Comparison of ENCODE assay signal across 8 cellular contexts in genomic region chr22:41301085-41302015, GRCh38. TPM values are rescaled to one million over a fixed set of nuclear protein-coding genes. Genes with fewer than 3 reads are reported as not detected.
A peak's percentile ranks its signal among the peaks of the same experiment; 100 is the strongest.
DNase-seq lines count a peak whose midpoint lies in the region; ATAC-seq and TF ChIP-seq lines count a peak whose summit lies in the region.

A gene with protein sequence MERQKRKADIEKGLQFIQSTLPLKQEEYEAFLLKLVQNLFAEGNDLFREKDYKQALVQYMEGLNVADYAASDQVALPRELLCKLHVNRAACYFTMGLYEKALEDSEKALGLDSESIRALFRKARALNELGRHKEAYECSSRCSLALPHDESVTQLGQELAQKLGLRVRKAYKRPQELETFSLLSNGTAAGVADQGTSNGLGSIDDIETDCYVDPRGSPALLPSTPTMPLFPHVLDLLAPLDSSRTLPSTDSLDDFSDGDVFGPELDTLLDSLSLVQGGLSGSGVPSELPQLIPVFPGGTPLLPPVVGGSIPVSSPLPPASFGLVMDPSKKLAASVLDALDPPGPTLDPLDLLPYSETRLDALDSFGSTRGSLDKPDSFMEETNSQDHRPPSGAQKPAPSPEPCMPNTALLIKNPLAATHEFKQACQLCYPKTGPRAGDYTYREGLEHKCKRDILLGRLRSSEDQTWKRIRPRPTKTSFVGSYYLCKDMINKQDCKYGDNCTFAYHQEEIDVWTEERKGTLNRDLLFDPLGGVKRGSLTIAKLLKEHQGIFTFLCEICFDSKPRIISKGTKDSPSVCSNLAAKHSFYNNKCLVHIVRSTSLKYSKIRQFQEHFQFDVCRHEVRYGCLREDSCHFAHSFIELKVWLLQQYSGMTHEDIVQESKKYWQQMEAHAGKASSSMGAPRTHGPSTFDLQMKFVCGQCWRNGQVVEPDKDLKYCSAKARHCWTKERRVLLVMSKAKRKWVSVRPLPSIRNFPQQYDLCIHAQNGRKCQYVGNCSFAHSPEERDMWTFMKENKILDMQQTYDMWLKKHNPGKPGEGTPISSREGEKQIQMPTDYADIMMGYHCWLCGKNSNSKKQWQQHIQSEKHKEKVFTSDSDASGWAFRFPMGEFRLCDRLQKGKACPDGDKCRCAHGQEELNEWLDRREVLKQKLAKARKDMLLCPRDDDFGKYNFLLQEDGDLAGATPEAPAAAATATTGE (plus strand): TSS chr22:41301525. CDS start chr22:41320661, 19,136 bp downstream.

- TF ChIP-seq POLR2A in Peyer's patch (IDR thresholded peaks at IDR 0.05): peak; percentile 53 to 72

- ATAC-seq in GM21529 (IDR thresholded peaks at IDR 0.05; ENCODE audit: unreplicated experiment): peak; percentile 87
- peak; percentile 98 for ATAC-seq in naive thymus-derived CD4-positive, alpha-beta T cell
- peak; percentile 96 to 97 for ATAC-seq in stimulated activated naive B cell treated with anti-CD40 and anti-IgM and Interleukin-4, amounts not matched to agents 10 μg/mL and 1 μg/mL and 100 μg/mL, for 72 hours (replicated peaks)

- H3K4me3 Mint-ChIP-seq in naive thymus-derived CD4-positive, alpha-beta T cell: peak within 1 kb of the TSS; percentile 67 to 91 (median 85)
- H3K4me3 Mint-ChIP-seq in stimulated activated naive B cell treated with anti-CD40 and anti-IgM and Interleukin-4, amounts not matched to agents 10 μg/mL and 1 μg/mL and 100 μg/mL, for 72 hours: peak within 1 kb of the TSS; percentile 84 to 85

- DNase-seq in DMS53 (lab: John Stamatoyannopoulos, UW) (peak; percentile 89), Peyer's patch (peak; percentile 78 to 92 (median 88)), activated T-helper 1 cell treated with Interleukin-2 at 50 U/mL for 16 hours (ENCODE audit: low read depth) (peak; percentile 74), fibroblast of gingiva (ENCODE audit: low read depth) (peak; percentile 71)
- peak; percentile 73 to 89 (median 83) for DNase-seq in naive thymus-derived CD4-positive, alpha-beta T cell
- DNase-seq in stimulated activated naive B cell treated with anti-CD40 and anti-IgM and Interleukin-4, amounts not matched to agents 10 μg/mL and 1 μg/mL and 100 μg/mL, for 72 hours: peak; percentile 85

- no peaks in the 10 kb centered on the region for H3K27me3 Mint-ChIP-seq in naive thymus-derived CD4-positive, alpha-beta T cell
- no peaks in the 10 kb centered on the region for H3K27me3 Mint-ChIP-seq in stimulated activated naive B cell treated with anti-CD40 and anti-IgM and Interleukin-4, amounts not matched to agents 10 μg/mL and 1 μg/mL and 100 μg/mL, for 72 hours

- no peaks in the 10 kb centered on the region for H3K36me3 ChIP-seq in Peyer's patch
- peaks cover 0 to 3% (median 0%) of the 10 kb centered on the region in 3 experiments for H3K36me3 ChIP-seq in naive thymus-derived CD4-positive, alpha-beta T cell (ENCODE audit: control insufficient read depth in 2 of 3, insufficient read depth in 3 of 3, low read length in 3 of 3)

- H3K9me3 Mint-ChIP-seq in naive thymus-derived CD4-positive, alpha-beta T cell: no peaks in the 10 kb centered on the region
- no peaks in the 10 kb centered on the region for H3K9me3 Mint-ChIP-seq in stimulated activated naive B cell treated with anti-CD40 and anti-IgM and Interleukin-4, amounts not matched to agents 10 μg/mL and 1 μg/mL and 100 μg/mL, for 72 hours

- peak; percentile 24 to 63 (median 52) for TF ChIP-seq CTCF in Peyer's patch (IDR thresholded peaks at IDR 0.05)

- no peaks in the 10 kb centered on the region for H3K9me3 ChIP-seq in Peyer's patch
- H3K9me3 ChIP-seq in naive thymus-derived CD4-positive, alpha-beta T cell (ENCODE audit: control insufficient read depth in 2 of 3, low read length in 3 of 3): no peaks in the 10 kb centered on the region

- H3K27ac Mint-ChIP-seq in naive thymus-derived CD4-positive, alpha-beta T cell: peak within 1 kb of the TSS; percentile 72 to 96 (median 87)
- H3K27ac Mint-ChIP-seq in stimulated activated naive B cell treated with anti-CD40 and anti-IgM and Interleukin-4, amounts not matched to agents 10 μg/mL and 1 μg/mL and 100 μg/mL, for 72 hours: peak within 1 kb of the TSS; percentile 86

- peaks cover 0 to 8% (median 0%) of the 10 kb centered on the region in 5 donors for H3K36me3 Mint-ChIP-seq in naive thymus-derived CD4-positive, alpha-beta T cell
- H3K36me3 Mint-ChIP-seq in stimulated activated naive B cell treated with anti-CD40 and anti-IgM and Interleukin-4, amounts not matched to agents 10 μg/mL and 1 μg/mL and 100 μg/mL, for 72 hours: peaks cover 0 to 12% of the 10 kb centered on the region in 2 donors

- peaks cover 19 to 35% (median 32%) of the 10 kb centered on the region in 7 donors for H3K4me1 Mint-ChIP-seq in naive thymus-derived CD4-positive, alpha-beta T cell
- H3K4me1 Mint-ChIP-seq in stimulated activated naive B cell treated with anti-CD40 and anti-IgM and Interleukin-4, amounts not matched to agents 10 μg/mL and 1 μg/mL and 100 μg/mL, for 72 hours: peaks cover 23 to 39% of the 10 kb centered on the region in 2 donors

- H3K4me1 ChIP-seq in Peyer's patch: peaks cover 0 to 22% (median 0%) of the 10 kb centered on the region in 4 donors
- peaks cover 13 to 15% of the 10 kb centered on the region in 2 donors for H3K4me1 ChIP-seq in naive thymus-derived CD4-positive, alpha-beta T cell (ENCODE audit: control insufficient read depth in 2 of 2, insufficient read depth in 2 of 2, low read length in 2 of 2)

- TF ChIP-seq RAD21 in Ishikawa (IDR thresholded peaks at IDR 0.05; ENCODE audit: low read depth): peak; percentile 46

- POLR2A ChIA-PET in naive thymus-derived CD4-positive, alpha-beta T cell (lab: Charles Lee): interaction anchor here (0.6 to 3.0 kb wide), 12 partner anchors 10 to 1038 kb away, joined by 3 to 60 read pairs (median 3); partner anchors contain the start of genes ACO2, PHF5A, RANGAP1 and RBX1

- intact Hi-C loops in naive thymus-derived CD4-positive, alpha-beta T cell (cut with micrococcal nuclease): loop anchor here (1.0 to 5.0 kb wide), 9 partner anchors 15 to 445 kb away; partner anchors contain the start of genes RANGAP1 (in 2 of the 2), TEF (in 2 of the 2), DESI1 (in 1 of the 2) and RBX1 (in 1 of the 2)

- no peaks in the 10 kb centered on the region for H3K27me3 ChIP-seq in Peyer's patch
- no peaks in the 10 kb centered on the region for H3K27me3 ChIP-seq in naive thymus-derived CD4-positive, alpha-beta T cell (ENCODE audit: control insufficient read depth in 2 of 2, insufficient read depth in 2 of 2, low read length in 2 of 2)

- CTCF ChIA-PET in naive thymus-derived CD4-positive, alpha-beta T cell (lab: Charles Lee): interaction anchor here (0.8 to 1.2 kb wide), 4 partner anchors 10 to 81 kb away, joined by 3 to 7 read pairs (median 3); partner anchors contain the start of genes RANGAP1 and TEF

- H3K4me3 ChIP-seq in Peyer's patch: peak within 1 kb of the TSS; percentile 79 to 95 (median 91)
- H3K4me3 ChIP-seq in naive thymus-derived CD4-positive, alpha-beta T cell (ENCODE audit: low read length): peak within 1 kb of the TSS; percentile 22

- peak within 1 kb of the TSS; percentile 79 to 85 (median 84) for H3K27ac ChIP-seq in Peyer's patch
- peak within 1 kb of the TSS; percentile 82 for H3K27ac ChIP-seq in naive thymus-derived CD4-positive, alpha-beta T cell (ENCODE audit: low read depth, low read length)

- TF ChIP-seq EP300 in Ishikawa (IDR thresholded peaks at IDR 0.05; ENCODE audit: borderline replicate concordance): no peak

TF ChIP-seq in Ishikawa, 13 proteins besides CTCF, POLR2A, EP300 and RAD21:
- TF ChIP-seq CEBPB (IDR thresholded peaks at IDR 0.05) (no peak), TEAD4 (IDR thresholded peaks at IDR 0.05) (no peak), NFIC (IDR thresholded peaks at IDR 0.05) (peak; percentile 38; the same call in 1 of the 2 replicates), TCF12 (IDR thresholded peaks at IDR 0.05; ENCODE audit: low read depth) (peak; percentile 40; the same call in 1 of the 2 replicates), REST (IDR thresholded peaks at IDR 0.05; ENCODE audit: low read depth) (no peak), TAF1 (IDR thresholded peaks at IDR 0.05; ENCODE audit: low read depth) (peak; percentile 92), YY1 (IDR thresholded peaks at IDR 0.05; ENCODE audit: low read depth) (peak; percentile 64), EGR1 (IDR thresholded peaks at IDR 0.05) (peak; percentile 38; the same call in 1 of the 2 replicates), MAX (IDR thresholded peaks at IDR 0.05) (peak; percentile 70), ZBTB7A (IDR thresholded peaks at IDR 0.05; ENCODE audit: low read depth) (peak; percentile 93)
TF ChIP-seq in Ishikawa: peak in this region for 7.

RNA-seq across cellular contexts. Expression of the gene that starts here (rescaled TPM):
- total RNA-seq in Peyer's patch: 10 to 100 TPM; 39.9 to 65.1 (median 60.0) TPM
- total RNA-seq in naive thymus-derived CD4-positive, alpha-beta T cell: 10 to 100 TPM; 36.9 to 65.9 (median 42.7) TPM
- 1 to 10 TPM; 1.7 to 2.7 TPM for polyA plus RNA-seq in naive thymus-derived CD4-positive, alpha-beta T cell

Comparison
In these comparisons a context has a peak if more than half of its experiments do, and no peak if none do; other contexts are left out.
1. Peak in every context shown above with its lines: DNase-seq, ATAC-seq, H3K4me3 ChIP-seq and H3K27ac ChIP-seq.